1 cellular context compared by ENCODE assay signal in genomic region chr6:31529329-31530150, GRCh38.
TF ChIP-seq lines count a peak whose summit lies in the region.

No MANE protein-coding gene starts in this region.

TF ChIP-seq in K562, 482 proteins besides CTCF, POLR2A, EP300 and RAD21 (continues in another document):
- TF ChIP-seq CHD2 (IDR thresholded peaks at IDR 0.05; ENCODE audit: low read depth, low read length) (no peak), ZBED1 (IDR thresholded peaks at IDR 0.05) (no peak), HOXB6 (CRISPR knock-in tag; IDR thresholded peaks at IDR 0.05; ENCODE audit: borderline replicate concordance) (no peak), ARID2 (IDR thresholded peaks at IDR 0.05) (no peak), NR2C1 (IDR thresholded peaks at IDR 0.05) (no peak), NR2C1 (tag; IDR thresholded peaks at IDR 0.05) (no peak), HNRNPLL (IDR thresholded peaks at IDR 0.05; ENCODE audit: low read depth, low read length, poor library complexity, severe bottlenecking) (no peak), BRCA1 (IDR thresholded peaks at IDR 0.05) (no peak), BRCA1 (CRISPR knock-in tag; IDR thresholded peaks at IDR 0.05) (no peak), HES1 (IDR thresholded peaks at IDR 0.05; ENCODE audit: low read depth) (no peak), SP1 (CRISPR knock-in tag; IDR thresholded peaks at IDR 0.05) (no peak), STAT5B (CRISPR knock-in tag; IDR thresholded peaks at IDR 0.05) (no peak), L3MBTL2 (IDR thresholded peaks at IDR 0.05) (no peak), GABPA (tag; conservative IDR thresholded peaks at IDR 0.05; ENCODE audit: low read depth) (no peak), BCOR (IDR thresholded peaks at IDR 0.05) (no peak), SMARCA4 (IDR thresholded peaks at IDR 0.05) (no peak), DDX20 (tag; IDR thresholded peaks at IDR 0.05; ENCODE audit: low read depth) (no peak), ZNF232 (CRISPR knock-in tag; IDR thresholded peaks at IDR 0.05) (no peak), NCOA4 (IDR thresholded peaks at IDR 0.05; ENCODE audit: partially characterized antibody) (no peak), MEF2D (tag; conservative IDR thresholded peaks at IDR 0.05; ENCODE audit: low read depth) (no peak), TEAD4 (IDR thresholded peaks at IDR 0.05; ENCODE audit: low read length) (no peak), TEAD4 (CRISPR knock-in tag; IDR thresholded peaks at IDR 0.05; ENCODE audit: borderline replicate concordance) (no peak), ZNF12 (CRISPR knock-in tag; IDR thresholded peaks at IDR 0.05) (no peak), ZC3H11A (IDR thresholded peaks at IDR 0.05; ENCODE audit: low read depth, low read length) (no peak), FOXJ3 (CRISPR knock-in tag; IDR thresholded peaks at IDR 0.05) (no peak), KLF1 (tag; IDR thresholded peaks at IDR 0.05) (no peak), CTBP1 (IDR thresholded peaks at IDR 0.05; ENCODE audit: borderline replicate concordance) (no peak), HDAC1 (IDR thresholded peaks at IDR 0.05) (no peak), POLR2AphosphoS5 (IDR thresholded peaks at IDR 0.05; ENCODE audit: control insufficient read depth, insufficient read depth, low read depth, low read length) (peak; percentile 52; the same call in 1 of the 2 replicates), ZBTB34 (CRISPR knock-in tag; IDR thresholded peaks at IDR 0.05) (no peak), LARP7 (IDR thresholded peaks at IDR 0.05) (no peak), ARNT (IDR thresholded peaks at IDR 0.05) (no peak), MAZ (CRISPR knock-in tag; conservative IDR thresholded peaks at IDR 0.05 in 1 of 2, IDR thresholded peaks at IDR 0.05 in 1 of 2) (no peak; a peak in 1 of 4 replicates), PURB (CRISPR knock-in tag; IDR thresholded peaks at IDR 0.05; ENCODE audit: low read depth) (no peak), ZNF124 (CRISPR knock-in tag; IDR thresholded peaks at IDR 0.05) (no peak), KAT8 (IDR thresholded peaks at IDR 0.05; ENCODE audit: low read depth) (no peak), ZBTB5 (IDR thresholded peaks at IDR 0.05) (no peak), CBFB (CRISPR knock-in tag; IDR thresholded peaks at IDR 0.05) (no peak), MCM7 (IDR thresholded peaks at IDR 0.05) (no peak), EHMT2 (IDR thresholded peaks at IDR 0.05) (no peak), PTRF (tag; IDR thresholded peaks at IDR 0.05) (no peak), BHLHE40 (IDR thresholded peaks at IDR 0.05; ENCODE audit: low read length) (no peak), HDAC3 (IDR thresholded peaks at IDR 0.05; ENCODE audit: borderline replicate concordance, partially characterized antibody) (no peak)
- TF ChIP-seq, protein P1, sequence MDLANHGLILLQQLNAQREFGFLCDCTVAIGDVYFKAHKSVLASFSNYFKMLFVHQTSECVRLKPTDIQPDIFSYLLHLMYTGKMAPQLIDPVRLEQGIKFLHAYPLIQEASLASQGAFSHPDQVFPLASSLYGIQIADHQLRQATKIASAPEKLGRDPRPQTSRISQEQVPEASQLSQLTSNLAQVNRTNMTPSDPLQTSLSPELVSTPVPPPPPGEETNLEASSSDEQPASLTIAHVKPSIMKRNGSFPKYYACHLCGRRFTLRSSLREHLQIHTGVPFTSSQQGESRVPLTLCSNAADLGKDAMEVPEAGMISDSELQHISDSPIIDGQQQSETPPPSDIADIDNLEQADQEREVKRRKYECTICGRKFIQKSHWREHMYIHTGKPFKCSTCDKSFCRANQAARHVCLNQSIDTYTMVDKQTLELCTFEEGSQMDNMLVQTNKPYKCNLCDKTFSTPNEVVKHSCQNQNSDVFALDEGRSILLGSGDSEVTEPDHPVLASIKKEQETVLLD (IDR thresholded peaks at IDR 0.05): no peak
- TF ChIP-seq, protein P2, sequence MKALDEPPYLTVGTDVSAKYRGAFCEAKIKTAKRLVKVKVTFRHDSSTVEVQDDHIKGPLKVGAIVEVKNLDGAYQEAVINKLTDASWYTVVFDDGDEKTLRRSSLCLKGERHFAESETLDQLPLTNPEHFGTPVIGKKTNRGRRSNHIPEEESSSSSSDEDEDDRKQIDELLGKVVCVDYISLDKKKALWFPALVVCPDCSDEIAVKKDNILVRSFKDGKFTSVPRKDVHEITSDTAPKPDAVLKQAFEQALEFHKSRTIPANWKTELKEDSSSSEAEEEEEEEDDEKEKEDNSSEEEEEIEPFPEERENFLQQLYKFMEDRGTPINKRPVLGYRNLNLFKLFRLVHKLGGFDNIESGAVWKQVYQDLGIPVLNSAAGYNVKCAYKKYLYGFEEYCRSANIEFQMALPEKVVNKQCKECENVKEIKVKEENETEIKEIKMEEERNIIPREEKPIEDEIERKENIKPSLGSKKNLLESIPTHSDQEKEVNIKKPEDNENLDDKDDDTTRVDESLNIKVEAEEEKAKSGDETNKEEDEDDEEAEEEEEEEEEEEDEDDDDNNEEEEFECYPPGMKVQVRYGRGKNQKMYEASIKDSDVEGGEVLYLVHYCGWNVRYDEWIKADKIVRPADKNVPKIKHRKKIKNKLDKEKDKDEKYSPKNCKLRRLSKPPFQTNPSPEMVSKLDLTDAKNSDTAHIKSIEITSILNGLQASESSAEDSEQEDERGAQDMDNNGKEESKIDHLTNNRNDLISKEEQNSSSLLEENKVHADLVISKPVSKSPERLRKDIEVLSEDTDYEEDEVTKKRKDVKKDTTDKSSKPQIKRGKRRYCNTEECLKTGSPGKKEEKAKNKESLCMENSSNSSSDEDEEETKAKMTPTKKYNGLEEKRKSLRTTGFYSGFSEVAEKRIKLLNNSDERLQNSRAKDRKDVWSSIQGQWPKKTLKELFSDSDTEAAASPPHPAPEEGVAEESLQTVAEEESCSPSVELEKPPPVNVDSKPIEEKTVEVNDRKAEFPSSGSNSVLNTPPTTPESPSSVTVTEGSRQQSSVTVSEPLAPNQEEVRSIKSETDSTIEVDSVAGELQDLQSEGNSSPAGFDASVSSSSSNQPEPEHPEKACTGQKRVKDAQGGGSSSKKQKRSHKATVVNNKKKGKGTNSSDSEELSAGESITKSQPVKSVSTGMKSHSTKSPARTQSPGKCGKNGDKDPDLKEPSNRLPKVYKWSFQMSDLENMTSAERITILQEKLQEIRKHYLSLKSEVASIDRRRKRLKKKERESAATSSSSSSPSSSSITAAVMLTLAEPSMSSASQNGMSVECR (CRISPR knock-in tag; IDR thresholded peaks at IDR 0.05): peak; percentile 38; the same call in 1 of the 2 replicates
- TF ChIP-seq, protein P3, sequence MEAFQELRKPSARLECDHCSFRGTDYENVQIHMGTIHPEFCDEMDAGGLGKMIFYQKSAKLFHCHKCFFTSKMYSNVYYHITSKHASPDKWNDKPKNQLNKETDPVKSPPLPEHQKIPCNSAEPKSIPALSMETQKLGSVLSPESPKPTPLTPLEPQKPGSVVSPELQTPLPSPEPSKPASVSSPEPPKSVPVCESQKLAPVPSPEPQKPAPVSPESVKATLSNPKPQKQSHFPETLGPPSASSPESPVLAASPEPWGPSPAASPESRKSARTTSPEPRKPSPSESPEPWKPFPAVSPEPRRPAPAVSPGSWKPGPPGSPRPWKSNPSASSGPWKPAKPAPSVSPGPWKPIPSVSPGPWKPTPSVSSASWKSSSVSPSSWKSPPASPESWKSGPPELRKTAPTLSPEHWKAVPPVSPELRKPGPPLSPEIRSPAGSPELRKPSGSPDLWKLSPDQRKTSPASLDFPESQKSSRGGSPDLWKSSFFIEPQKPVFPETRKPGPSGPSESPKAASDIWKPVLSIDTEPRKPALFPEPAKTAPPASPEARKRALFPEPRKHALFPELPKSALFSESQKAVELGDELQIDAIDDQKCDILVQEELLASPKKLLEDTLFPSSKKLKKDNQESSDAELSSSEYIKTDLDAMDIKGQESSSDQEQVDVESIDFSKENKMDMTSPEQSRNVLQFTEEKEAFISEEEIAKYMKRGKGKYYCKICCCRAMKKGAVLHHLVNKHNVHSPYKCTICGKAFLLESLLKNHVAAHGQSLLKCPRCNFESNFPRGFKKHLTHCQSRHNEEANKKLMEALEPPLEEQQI (IDR thresholded peaks at IDR 0.05): no peak
- TF ChIP-seq, protein P4, sequence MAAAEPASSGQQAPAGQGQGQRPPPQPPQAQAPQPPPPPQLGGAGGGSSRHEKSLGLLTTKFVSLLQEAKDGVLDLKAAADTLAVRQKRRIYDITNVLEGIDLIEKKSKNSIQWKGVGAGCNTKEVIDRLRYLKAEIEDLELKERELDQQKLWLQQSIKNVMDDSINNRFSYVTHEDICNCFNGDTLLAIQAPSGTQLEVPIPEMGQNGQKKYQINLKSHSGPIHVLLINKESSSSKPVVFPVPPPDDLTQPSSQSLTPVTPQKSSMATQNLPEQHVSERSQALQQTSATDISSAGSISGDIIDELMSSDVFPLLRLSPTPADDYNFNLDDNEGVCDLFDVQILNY (CRISPR knock-in tag; IDR thresholded peaks at IDR 0.05): no peak
- TF ChIP-seq, protein P5, sequence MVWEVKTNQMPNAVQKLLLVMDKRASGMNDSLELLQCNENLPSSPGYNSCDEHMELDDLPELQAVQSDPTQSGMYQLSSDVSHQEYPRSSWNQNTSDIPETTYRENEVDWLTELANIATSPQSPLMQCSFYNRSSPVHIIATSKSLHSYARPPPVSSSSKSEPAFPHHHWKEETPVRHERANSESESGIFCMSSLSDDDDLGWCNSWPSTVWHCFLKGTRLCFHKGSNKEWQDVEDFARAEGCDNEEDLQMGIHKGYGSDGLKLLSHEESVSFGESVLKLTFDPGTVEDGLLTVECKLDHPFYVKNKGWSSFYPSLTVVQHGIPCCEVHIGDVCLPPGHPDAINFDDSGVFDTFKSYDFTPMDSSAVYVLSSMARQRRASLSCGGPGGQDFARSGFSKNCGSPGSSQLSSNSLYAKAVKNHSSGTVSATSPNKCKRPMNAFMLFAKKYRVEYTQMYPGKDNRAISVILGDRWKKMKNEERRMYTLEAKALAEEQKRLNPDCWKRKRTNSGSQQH (CRISPR knock-in tag; IDR thresholded peaks at IDR 0.05): peak; percentile 79; the same call in 1 of the 2 replicates
- TF ChIP-seq, protein P6, sequence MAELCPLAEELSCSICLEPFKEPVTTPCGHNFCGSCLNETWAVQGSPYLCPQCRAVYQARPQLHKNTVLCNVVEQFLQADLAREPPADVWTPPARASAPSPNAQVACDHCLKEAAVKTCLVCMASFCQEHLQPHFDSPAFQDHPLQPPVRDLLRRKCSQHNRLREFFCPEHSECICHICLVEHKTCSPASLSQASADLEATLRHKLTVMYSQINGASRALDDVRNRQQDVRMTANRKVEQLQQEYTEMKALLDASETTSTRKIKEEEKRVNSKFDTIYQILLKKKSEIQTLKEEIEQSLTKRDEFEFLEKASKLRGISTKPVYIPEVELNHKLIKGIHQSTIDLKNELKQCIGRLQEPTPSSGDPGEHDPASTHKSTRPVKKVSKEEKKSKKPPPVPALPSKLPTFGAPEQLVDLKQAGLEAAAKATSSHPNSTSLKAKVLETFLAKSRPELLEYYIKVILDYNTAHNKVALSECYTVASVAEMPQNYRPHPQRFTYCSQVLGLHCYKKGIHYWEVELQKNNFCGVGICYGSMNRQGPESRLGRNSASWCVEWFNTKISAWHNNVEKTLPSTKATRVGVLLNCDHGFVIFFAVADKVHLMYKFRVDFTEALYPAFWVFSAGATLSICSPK (IDR thresholded peaks at IDR 0.05; ENCODE audit: borderline replicate concordance): no peak
- TF ChIP-seq, protein P7, sequence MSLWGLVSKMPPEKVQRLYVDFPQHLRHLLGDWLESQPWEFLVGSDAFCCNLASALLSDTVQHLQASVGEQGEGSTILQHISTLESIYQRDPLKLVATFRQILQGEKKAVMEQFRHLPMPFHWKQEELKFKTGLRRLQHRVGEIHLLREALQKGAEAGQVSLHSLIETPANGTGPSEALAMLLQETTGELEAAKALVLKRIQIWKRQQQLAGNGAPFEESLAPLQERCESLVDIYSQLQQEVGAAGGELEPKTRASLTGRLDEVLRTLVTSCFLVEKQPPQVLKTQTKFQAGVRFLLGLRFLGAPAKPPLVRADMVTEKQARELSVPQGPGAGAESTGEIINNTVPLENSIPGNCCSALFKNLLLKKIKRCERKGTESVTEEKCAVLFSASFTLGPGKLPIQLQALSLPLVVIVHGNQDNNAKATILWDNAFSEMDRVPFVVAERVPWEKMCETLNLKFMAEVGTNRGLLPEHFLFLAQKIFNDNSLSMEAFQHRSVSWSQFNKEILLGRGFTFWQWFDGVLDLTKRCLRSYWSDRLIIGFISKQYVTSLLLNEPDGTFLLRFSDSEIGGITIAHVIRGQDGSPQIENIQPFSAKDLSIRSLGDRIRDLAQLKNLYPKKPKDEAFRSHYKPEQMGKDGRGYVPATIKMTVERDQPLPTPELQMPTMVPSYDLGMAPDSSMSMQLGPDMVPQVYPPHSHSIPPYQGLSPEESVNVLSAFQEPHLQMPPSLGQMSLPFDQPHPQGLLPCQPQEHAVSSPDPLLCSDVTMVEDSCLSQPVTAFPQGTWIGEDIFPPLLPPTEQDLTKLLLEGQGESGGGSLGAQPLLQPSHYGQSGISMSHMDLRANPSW (CRISPR knock-in tag; IDR thresholded peaks at IDR 0.05): no peak
